Comparison of ENCODE assay signal across 17 cellular contexts in genomic region chr18:23365602-23366001, GRCh38.
DNase-seq lines count a peak whose midpoint lies in the region; ATAC-seq and TF ChIP-seq lines count a peak whose summit lies in the region.
"Had no signal": no experiment of that assay in that cellular context is flagged by ENCODE, and none has a peak within 500 bp of the region (broad histone marks: within the 10 kb centered on the region; RNA-seq: fewer than 3 reads in every experiment).

No MANE protein-coding gene starts in this region.

- H3K4me1 ChIP-seq in skeletal muscle satellite cell (ENCODE audit: control insufficient read depth, insufficient read depth, low read length) = peaks cover 14% of the 10 kb centered on the region
- H3K4me1 ChIP-seq in adrenal gland (replicated peaks in 1 of 2) = no peaks in the 10 kb centered on the region
- H3K4me1 ChIP-seq: BLaER1, upper lobe of right lung had no signal

- H3K27me3 ChIP-seq in skeletal muscle satellite cell (ENCODE audit: control insufficient read depth, insufficient read depth, low read length) (no peaks in the 10 kb centered on the region), adrenal gland (no peaks in the 10 kb centered on the region)
- H3K27me3 ChIP-seq: BLaER1, upper lobe of right lung had no signal

- H3K4me1 Mint-ChIP-seq in stimulated activated effector memory CD8-positive, alpha-beta T cell treated with anti-CD3 and anti-CD28 coated beads, Interleukin-12 subunit alpha, Interleukin-12 subunit beta, amount 100 ng/mL, for 72 hours = no peaks in the 10 kb centered on the region

- no peak for TF ChIP-seq POLR2A in adrenal gland (IDR thresholded peaks at IDR 0.05)

- H3K4me3 Mint-ChIP-seq in stimulated activated effector memory CD8-positive, alpha-beta T cell treated with anti-CD3 and anti-CD28 coated beads, Interleukin-12 subunit alpha, Interleukin-12 subunit beta, amount 100 ng/mL, for 72 hours = no peak overlapping the region
- H3K4me3 Mint-ChIP-seq: WTC11 had no signal

- H3K27ac Mint-ChIP-seq in stimulated activated effector memory CD8-positive, alpha-beta T cell treated with anti-CD3 and anti-CD28 coated beads, Interleukin-12 subunit alpha, Interleukin-12 subunit beta, amount 100 ng/mL, for 72 hours = no peak overlapping the region
- H3K27ac Mint-ChIP-seq: WTC11 had no signal

- in situ Hi-C loops in astrocyte of the spinal cord (cut with HindIII; ENCODE audit: low sequenced_read_pairs) = no loop called here

- intact Hi-C loops in left cardiac atrium (cut with DNase I) = loop anchor here in 1 of 2 donors (10.0 kb wide), 1 partner anchor 131 kb away; no protein-coding TSS in a partner anchor
- intact Hi-C loops in adrenal gland (cut with DNase I) = no loop called here

- ATAC-seq in left cardiac atrium (peak; percentile 87 to 94), HG03039 (IDR thresholded peaks at IDR 0.05; ENCODE audit: unreplicated experiment) (no peak), GM19035 (IDR thresholded peaks at IDR 0.05; ENCODE audit: unreplicated experiment) (no peak)
- no peak for ATAC-seq in stimulated activated effector memory CD8-positive, alpha-beta T cell treated with anti-CD3 and anti-CD28 coated beads, Interleukin-12 subunit alpha, Interleukin-12 subunit beta, amount 100 ng/mL, for 72 hours
- ATAC-seq: upper lobe of right lung, WTC11 had no signal

- H3K36me3 ChIP-seq in skeletal muscle satellite cell (ENCODE audit: insufficient read depth, low read length) = no peaks in the 10 kb centered on the region
- H3K36me3 ChIP-seq in adrenal gland (replicated peaks in 1 of 2) = no peaks in the 10 kb centered on the region
- H3K36me3 ChIP-seq: BLaER1, upper lobe of right lung had no signal

- peak overlapping the region; percentile 52 for H3K4me2 ChIP-seq in skeletal muscle satellite cell (ENCODE audit: low read length)
- H3K4me2 ChIP-seq: BLaER1 had no signal

- TF ChIP-seq CTCF in astrocyte of the spinal cord (IDR thresholded peaks at IDR 0.05; ENCODE audit: low read depth, low read length) (no peak), adrenal gland (IDR thresholded peaks at IDR 0.05) (no peak)

- 69 to 86% (median 77%) methylated on average over 2 of the region's 2 CpGs for WGBS in adrenal gland, 4 donors

- DNase-seq in GM03348 (ENCODE audit: low spot score) = peak; percentile 66
- peak; percentile 45 for DNase-seq in astrocyte of the spinal cord (ENCODE audit: low read depth, low spot score)
- no peak for DNase-seq in left cardiac atrium
- no peak for DNase-seq in stimulated activated effector memory CD8-positive, alpha-beta T cell treated with anti-CD3 and anti-CD28 coated beads, Interleukin-12 subunit alpha, Interleukin-12 subunit beta, amount 100 ng/mL, for 72 hours (ENCODE audit: low spot score in 2 of 2)
- no peak for DNase-seq in adrenal gland
- DNase-seq: activated naive CD4-positive, alpha-beta T cell treated with Interleukin-2 at 50 U/mL for 16 hours; cerebellar nuclear complex; mesendoderm; NCI-H1105; NCI-H446 treated with DMSO at 0.1 percent for 48 hours; upper lobe of right lung had no signal

- no peak overlapping the region for H3K4me3 ChIP-seq in astrocyte of the spinal cord (ENCODE audit: low read depth, low read length)
- no peak overlapping the region for H3K4me3 ChIP-seq in skeletal muscle satellite cell (ENCODE audit: low read length)
- H3K4me3 ChIP-seq in adrenal gland = no peak overlapping the region
- H3K4me3 ChIP-seq: BLaER1, upper lobe of right lung had no signal

- no peak overlapping the region for H3K9ac ChIP-seq in skeletal muscle satellite cell (ENCODE audit: low read depth, low read length)
- H3K9ac ChIP-seq: BLaER1 had no signal

- H3K9me3 Mint-ChIP-seq in stimulated activated effector memory CD8-positive, alpha-beta T cell treated with anti-CD3 and anti-CD28 coated beads, Interleukin-12 subunit alpha, Interleukin-12 subunit beta, amount 100 ng/mL, for 72 hours = no peaks in the 10 kb centered on the region
- H3K9me3 Mint-ChIP-seq: WTC11 had no signal

- H3K27ac ChIP-seq in adrenal gland = peak overlapping the region in 1 of 5 donors; percentile 49
- H3K27ac ChIP-seq: BLaER1, epithelial cell of prostate, upper lobe of right lung had no signal

- no peaks in the 10 kb centered on the region for H3K9me3 ChIP-seq in skeletal muscle satellite cell (replicated peaks; ENCODE audit: low read length)
- H3K9me3 ChIP-seq in adrenal gland (replicated peaks in 1 of 3) = no peaks in the 10 kb centered on the region
- H3K9me3 ChIP-seq: BLaER1, upper lobe of right lung had no signal

- H3K36me3 Mint-ChIP-seq in stimulated activated effector memory CD8-positive, alpha-beta T cell treated with anti-CD3 and anti-CD28 coated beads, Interleukin-12 subunit alpha, Interleukin-12 subunit beta, amount 100 ng/mL, for 72 hours = no peaks in the 10 kb centered on the region

Comparison
In these comparisons a context has a peak if more than half of its experiments do, and no peak if none do; other contexts are left out.
1. DNase-seq: peak in GM03348 (single experiment) and astrocyte of the spinal cord (single experiment); none in left cardiac atrium (single experiment), stimulated activated effector memory CD8-positive, alpha-beta T cell treated with anti-CD3 and anti-CD28 coated beads, Interleukin-12 subunit alpha, Interleukin-12 subunit beta, amount 100 ng/mL, for 72 hours (0 of 2) and adrenal gland (0 of 7).
2. ATAC-seq: peak in left cardiac atrium (2 of 2); none in HG03039 (single experiment), stimulated activated effector memory CD8-positive, alpha-beta T cell treated with anti-CD3 and anti-CD28 coated beads, Interleukin-12 subunit alpha, Interleukin-12 subunit beta, amount 100 ng/mL, for 72 hours (single experiment) and GM19035 (single experiment).